1 cellular context compared by ENCODE assay signal in the genomic region with DNA sequence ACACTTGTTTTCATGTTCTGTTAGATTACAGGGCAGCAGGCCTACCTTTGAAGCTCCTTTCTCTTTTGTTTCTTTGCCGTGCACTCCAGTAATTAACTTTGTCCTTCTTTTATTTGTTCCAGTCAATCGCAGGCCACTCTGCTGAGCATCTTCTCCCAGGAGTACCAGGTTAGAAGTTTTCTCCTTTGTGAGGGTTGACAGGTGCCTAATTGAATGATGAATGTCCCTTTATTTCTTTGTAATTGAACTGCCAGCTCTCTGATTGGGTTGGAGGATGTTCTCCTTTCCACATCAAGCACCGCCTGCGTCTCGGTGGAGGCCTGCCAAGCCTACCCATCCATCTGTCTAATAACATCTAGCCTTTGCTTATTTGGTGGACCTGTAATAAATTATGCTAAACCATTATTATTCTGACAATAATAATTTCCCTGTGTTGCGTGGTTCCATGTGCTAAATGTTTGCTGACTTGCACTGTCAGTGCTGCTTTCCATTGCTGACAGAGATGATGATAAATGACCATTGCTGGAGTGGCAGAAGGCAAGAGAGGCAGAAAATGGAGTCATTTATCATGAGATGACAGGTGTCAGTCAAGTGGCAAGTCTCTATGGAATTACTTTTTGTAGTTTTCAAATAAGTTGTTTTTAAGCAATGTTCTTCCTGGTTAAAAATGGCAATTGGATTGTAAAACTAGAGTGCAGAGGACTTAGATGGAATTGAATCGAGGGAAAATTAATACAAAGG.
TF ChIP-seq lines count a peak whose summit lies in the region.

No MANE protein-coding gene starts in this region.

TF ChIP-seq in GM23338, 12 proteins besides CTCF, POLR2A, EP300 and RAD21 (continued from another document):
- TF ChIP-seq ZNF462 (CRISPR knock-in tag; IDR thresholded peaks at IDR 0.05): no peak
- TF ChIP-seq CREB1 (CRISPR knock-in tag; IDR thresholded peaks at IDR 0.05; ENCODE audit: low read depth): no peak
- no peak for TF ChIP-seq ZNF114 (CRISPR knock-in tag; IDR thresholded peaks at IDR 0.05)
- no peak for TF ChIP-seq STAT1 (IDR thresholded peaks at IDR 0.05; ENCODE audit: unreplicated experiment)
- TF ChIP-seq REST (IDR thresholded peaks at IDR 0.05; ENCODE audit: unreplicated experiment): no peak
- TF ChIP-seq POLR2AphosphoS5 (IDR thresholded peaks at IDR 0.05; ENCODE audit: low read depth): no peak
